20 cellular contexts compared by ENCODE assay signal in the genomic region with DNA sequence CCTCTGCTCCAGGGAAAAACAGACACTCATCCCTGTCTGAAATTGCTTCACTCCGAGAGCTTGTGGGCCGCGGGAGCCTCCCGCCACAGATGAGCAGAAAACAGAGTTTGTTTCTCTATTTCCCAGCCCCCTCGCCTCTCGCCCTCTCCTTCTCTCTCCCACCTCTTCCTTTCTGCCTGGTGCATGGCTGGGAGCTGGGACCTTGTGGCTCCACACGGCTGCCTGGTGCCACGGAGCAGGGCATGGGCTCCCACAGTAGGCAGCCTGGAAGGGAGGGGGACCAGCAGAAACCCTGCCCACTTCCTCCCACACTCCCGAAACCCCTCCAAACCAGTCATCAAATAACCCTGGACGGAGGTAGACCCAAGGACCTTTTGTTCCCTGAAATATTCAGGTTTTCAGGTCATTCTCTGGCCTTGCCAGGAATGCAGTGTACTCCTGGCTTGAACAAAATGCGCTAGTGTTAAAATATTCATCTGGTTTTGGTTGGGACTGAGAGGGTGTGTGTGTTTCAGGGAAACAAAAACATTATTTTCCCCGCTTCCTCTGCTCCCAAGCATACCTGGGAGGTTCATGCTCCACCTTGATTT.
"Had no signal": no experiment of that assay in that cellular context is flagged by ENCODE, and none has a peak within 500 bp of the region (broad histone marks: within the 10 kb centered on the region; RNA-seq: fewer than 3 reads in every experiment).

No MANE protein-coding gene starts in this region.

- H3K4me3 Mint-ChIP-seq: activated naive CD4-positive, alpha-beta T cell treated with anti-CD3 and anti-CD28 coated beads, Interleukin-2, amount 50 U/mL, for 24 hours; endodermal cell had no signal

- H3K36me3 ChIP-seq: colonic mucosa, gastroesophageal sphincter, heart left ventricle, lower lobe of right lung, neutrophil, pancreas, right lobe of liver, thyroid gland had no signal

- H3K27ac ChIP-seq: colonic mucosa, epithelial cell of prostate, gastroesophageal sphincter, heart left ventricle, lower lobe of right lung, neutrophil, pancreas, right lobe of liver, thyroid gland had no signal

- H3K27me3 Mint-ChIP-seq: activated naive CD4-positive, alpha-beta T cell treated with anti-CD3 and anti-CD28 coated beads, Interleukin-2, amount 50 U/mL, for 24 hours; naive B cell had no signal

- H3K4me1 Mint-ChIP-seq: activated naive CD4-positive, alpha-beta T cell treated with anti-CD3 and anti-CD28 coated beads, Interleukin-2, amount 50 U/mL, for 24 hours had no signal

- H3K9me3 Mint-ChIP-seq: activated naive CD4-positive, alpha-beta T cell treated with anti-CD3 and anti-CD28 coated beads, Interleukin-2, amount 50 U/mL, for 24 hours; endodermal cell; naive B cell had no signal

- DNase-seq: activated gamma-delta T cell treated with Interleukin-2 at 50 U/mL for 16 hours; activated T-cell treated with anti-CD3 and anti-CD28 coated beads, Interleukin-2, amount 50 U/mL, for 1 hour; colonic mucosa; endodermal cell; heart left ventricle; islet precursor cell; left cardiac atrium; lower lobe of right lung; naive B cell; pancreas; right lobe of liver; SK-N-SH; stimulated activated CD4-positive, alpha-beta T cell treated with anti-CD3 and anti-CD28 coated beads, Interleukin-4, amount 100 ng/mL, for 1 hour; stimulated activated naive CD4-positive, alpha-beta T cell treated with Interleukin-2 at 50 U/mL for 16 hours; thyroid gland had no signal

- H3K36me3 Mint-ChIP-seq: activated naive CD4-positive, alpha-beta T cell treated with anti-CD3 and anti-CD28 coated beads, Interleukin-2, amount 50 U/mL, for 24 hours; naive B cell had no signal

- H3K9me3 ChIP-seq: colonic mucosa, gastroesophageal sphincter, heart left ventricle, lower lobe of right lung, neutrophil, pancreas, right lobe of liver, SK-N-SH, thyroid gland had no signal

- H3K4me3 ChIP-seq: colonic mucosa, gastroesophageal sphincter, heart left ventricle, lower lobe of right lung, pancreas, right lobe of liver, smooth muscle cell, thyroid gland had no signal

- H3K4me1 ChIP-seq: colonic mucosa, lower lobe of right lung, pancreas had no signal

- ATAC-seq: gastroesophageal sphincter, heart left ventricle, left cardiac atrium, lower lobe of right lung, pancreas, right lobe of liver had no signal

- H3K27ac Mint-ChIP-seq: activated naive CD4-positive, alpha-beta T cell treated with anti-CD3 and anti-CD28 coated beads, Interleukin-2, amount 50 U/mL, for 24 hours; endodermal cell; naive B cell had no signal

- H3K4me2 ChIP-seq: SK-N-SH, smooth muscle cell had no signal

- H3K9me2 ChIP-seq: SK-N-SH had no signal

- H3K27me3 ChIP-seq: colonic mucosa, gastroesophageal sphincter, heart left ventricle, neutrophil, pancreas, right lobe of liver, thyroid gland had no signal
